8 cellular contexts compared by ENCODE assay signal in genomic region chr21:45820171-45821091, GRCh38.
DNase-seq lines count a peak whose midpoint lies in the region; ATAC-seq and TF ChIP-seq lines count a peak whose summit lies in the region.

No MANE protein-coding gene starts in this region.

- no peaks in the 10 kb centered on the region for H3K36me3 ChIP-seq in fibroblast of lung (ENCODE audit: control insufficient read depth, insufficient read depth, low read length)
- no peaks in the 10 kb centered on the region for H3K36me3 ChIP-seq in neural cell (ENCODE audit: insufficient read depth, low read length)

- H3K9me3 ChIP-seq in fibroblast of lung (ENCODE audit: control insufficient read depth, insufficient read depth, low read depth, low read length): no peaks in the 10 kb centered on the region
- no peaks in the 10 kb centered on the region for H3K9me3 ChIP-seq in neural cell (ENCODE audit: low read length)

- TF ChIP-seq EP300 in neural cell (conservative IDR thresholded peaks at IDR 0.05; ENCODE audit: poor library complexity, severe bottlenecking): no peak

- no peak overlapping the region for H3K4me3 ChIP-seq in LNCaP clone FGC (ENCODE audit: low read depth, low read length)
- no peak overlapping the region for H3K4me3 ChIP-seq in fibroblast of lung (replicated peaks in 1 of 4; ENCODE audit: control extremely low read depth in 1 of 4, insufficient read depth in 1 of 4, low read depth in 3 of 4, low read length in 4 of 4)
- no peak overlapping the region for H3K4me3 ChIP-seq in neural cell (ENCODE audit: low read length)

- H3K4me1 Mint-ChIP-seq in activated T-cell treated with anti-CD3 and anti-CD28 coated beads, Interleukin-2, amount 50 U/mL, for 4 hours (ENCODE audit: low read depth): peaks cover 25% of the 10 kb centered on the region

- H3K4me2 ChIP-seq in fibroblast of lung (ENCODE audit: extremely low read depth, insufficient read depth, low read length): no peak overlapping the region
- no peak overlapping the region for H3K4me2 ChIP-seq in neural cell (ENCODE audit: low read length)

- peak; percentile 16 to 25 for ATAC-seq in activated T-cell treated with anti-CD3 and anti-CD28 coated beads, Interleukin-2, amount 50 U/mL, for 4 hours
- ATAC-seq in stimulated activated naive CD8-positive, alpha-beta T cell treated with anti-CD3 and anti-CD28 coated beads, Interleukin-15, Interleukin-2, amounts not matched to agents 100 U/mL and 50 U/mL, for 24 hours: peak; percentile 32
- no peak for ATAC-seq in HG03342 (IDR thresholded peaks at IDR 0.05; ENCODE audit: unreplicated experiment)

- H3K79me2 ChIP-seq in fibroblast of lung (ENCODE audit: control insufficient read depth, insufficient read depth, low read length) (no peaks in the 10 kb centered on the region), neural cell (replicated peaks; ENCODE audit: insufficient read depth, low read length) (no peaks in the 10 kb centered on the region)

- no peaks in the 10 kb centered on the region for H4K20me1 ChIP-seq in fibroblast of lung (ENCODE audit: control insufficient read depth, extremely low read depth, insufficient read depth, low read length)
- no peaks in the 10 kb centered on the region for H4K20me1 ChIP-seq in neural cell (ENCODE audit: insufficient read depth)

- no peak overlapping the region for H3K4me3 Mint-ChIP-seq in activated T-cell treated with anti-CD3 and anti-CD28 coated beads, Interleukin-2, amount 50 U/mL, for 4 hours

- H3K27ac ChIP-seq in fibroblast of lung (ENCODE audit: insufficient read depth, low read length) (no peak overlapping the region), neural cell (ENCODE audit: low read length) (no peak overlapping the region)

- H3K27me3 ChIP-seq in fibroblast of lung (ENCODE audit: control insufficient read depth, insufficient read depth, low read length): peaks cover 2% of the 10 kb centered on the region
- no peaks in the 10 kb centered on the region for H3K27me3 ChIP-seq in neural cell (ENCODE audit: insufficient read depth, low read depth, low read length)

- no peak overlapping the region for H3K9ac ChIP-seq in fibroblast of lung (ENCODE audit: insufficient read depth, low read length)
- no peak overlapping the region for H3K9ac ChIP-seq in neural cell (ENCODE audit: low read length)

- no peak overlapping the region for H2AFZ ChIP-seq in fibroblast of lung (ENCODE audit: low read length)
- H2AFZ ChIP-seq in neural cell (ENCODE audit: low read depth, low read length): no peak overlapping the region

- TF ChIP-seq CTCF in LNCaP clone FGC (IDR thresholded peaks at IDR 0.05; ENCODE audit: control insufficient read depth, extremely low read depth, insufficient read depth): peak; percentile 90
- TF ChIP-seq CTCF in fibroblast of lung (conservative IDR thresholded peaks at IDR 0.05 in 1 of 2, IDR thresholded peaks at IDR 0.05 in 1 of 2; ENCODE audit: low read depth in 1 of 2, low read length in 2 of 2): peak; percentile 86 to 92
- TF ChIP-seq CTCF in neural cell (IDR thresholded peaks at IDR 0.05; ENCODE audit: poor library complexity, severe bottlenecking): peak; percentile 96

- DNase-seq in DMS114 treated with DMSO at 0.1 percent for 48 hours (lab: John Stamatoyannopoulos, UW; ENCODE audit: unreplicated experiment): peak; percentile 66
- peak; percentile 59 for DNase-seq in LNCaP clone FGC (ENCODE audit: low read depth)
- peak; percentile 79 for DNase-seq in RKO (ENCODE audit: low spot score)
- peak; percentile 79 for DNase-seq in activated T-cell treated with anti-CD3 and anti-CD28 coated beads, Interleukin-2, amount 50 U/mL, for 4 hours
- DNase-seq in fibroblast of lung (ENCODE audit: low read depth in 2 of 2): peak; percentile 82 to 95
- DNase-seq in stimulated activated naive CD8-positive, alpha-beta T cell treated with anti-CD3 and anti-CD28 coated beads, Interleukin-15, Interleukin-2, amounts not matched to agents 100 U/mL and 50 U/mL, for 24 hours: peak; percentile 86

- H3K9me3 Mint-ChIP-seq in activated T-cell treated with anti-CD3 and anti-CD28 coated beads, Interleukin-2, amount 50 U/mL, for 4 hours: peaks cover 3% of the 10 kb centered on the region

- H3F3A ChIP-seq in neural cell (ENCODE audit: insufficient read depth, low read length, poor library complexity, severe bottlenecking): no peaks in the 10 kb centered on the region

- H3K4me1 ChIP-seq in fibroblast of lung (ENCODE audit: control insufficient read depth, extremely low read depth, insufficient read depth, low read length): no peaks in the 10 kb centered on the region

- H3K9me2 ChIP-seq in neural cell (ENCODE audit: insufficient read depth, low read length): no peaks in the 10 kb centered on the region

- H3K36me3 Mint-ChIP-seq in activated T-cell treated with anti-CD3 and anti-CD28 coated beads, Interleukin-2, amount 50 U/mL, for 4 hours (ENCODE audit: insufficient read depth): peaks cover 3% of the 10 kb centered on the region

- peak; percentile 97 for TF ChIP-seq RAD21 in neural cell (conservative IDR thresholded peaks at IDR 0.05)

- H3K27me3 Mint-ChIP-seq in activated T-cell treated with anti-CD3 and anti-CD28 coated beads, Interleukin-2, amount 50 U/mL, for 4 hours (ENCODE audit: low read depth): peaks cover 10% of the 10 kb centered on the region

TF ChIP-seq in neural cell, 6 proteins besides CTCF, POLR2A, EP300 and RAD21:
- TF ChIP-seq SMC3 (conservative IDR thresholded peaks at IDR 0.05; ENCODE audit: poor library complexity) (peak; percentile 95), MXI1 (conservative IDR thresholded peaks at IDR 0.05; ENCODE audit: poor library complexity, severe bottlenecking) (no peak)
